ENCODE assay signal across 9 cellular contexts in genomic region chr9:137621131-137621757, GRCh38. TPM values are rescaled to one million over a fixed set of nuclear protein-coding genes. Genes with fewer than 3 reads are reported as not detected.
A peak's percentile ranks its signal among the peaks of the same experiment; 100 is the strongest.
DNase-seq lines count a peak whose midpoint lies in the region; ATAC-seq, FAIRE-seq and TF ChIP-seq lines count a peak whose summit lies in the region.
"Had no signal": no experiment of that assay in that cellular context is flagged by ENCODE, and none has a peak within 500 bp of the region (broad histone marks: within the 10 kb centered on the region; RNA-seq: fewer than 3 reads in every experiment).

No MANE protein-coding gene starts in this region.

- in situ Hi-C loops in HAP-1 (cut with MboI; ENCODE audit: low sequenced_read_pairs): no loop called here

- peak in 1 of 2 experiments; percentile 51 for DNase-seq in A549 (ENCODE audit: low read depth in 1 of 2, low spot score in 1 of 2)
- DNase-seq in GM10248 (ENCODE audit: extremely low spot score): no peak
- DNase-seq in T-helper 2 cell treated with Interferon-gamma antibody and Interleukin-4, amounts not matched to agents 5 μg/mL and 100 μg/mL, for 36 hours (ENCODE audit: low spot score): no peak
- no peak for DNase-seq in fibroblast of the aortic adventitia (ENCODE audit: low read depth)
- DNase-seq in HuH-7.5 (ENCODE audit: low spot score): no peak
- DNase-seq in HAP-1 (ENCODE audit: low spot score in 2 of 2): no peak
- no peak for DNase-seq in AG20443 (ENCODE audit: low spot score)
- no peak for DNase-seq in left ventricle myocardium superior

- no peak for TF ChIP-seq RAD21 in A549 (conservative IDR thresholded peaks at IDR 0.05 in 1 of 2, IDR thresholded peaks at IDR 0.05 in 1 of 2)

- ATAC-seq in A549 (peak in 1 of 2 experiments; percentile 44; a peak in 3 of 6 replicates), left ventricle myocardium superior (no peak)

- CTCF ChIA-PET in A549 (lab: Yijun Ruan, JAX): interaction anchor here (0.8 to 2.0 kb wide), 5 partner anchors 10 to 43 kb away, joined by 3 to 5 read pairs (median 3); no protein-coding TSS in a partner anchor
- CTCF ChIA-PET in GM10248 (lab: Yijun Ruan, JAX): interaction anchor here (1.2 kb wide), 3 partner anchors 10 to 44 kb away, joined by 3 to 5 read pairs (median 3); no protein-coding TSS in a partner anchor

- H3K9me3 ChIP-seq in A549 (no peaks in the 10 kb centered on the region), HAP-1 (no peaks in the 10 kb centered on the region)

- FAIRE-seq in A549 (lab: Jason Lieb, UNC): no peak
- FAIRE-seq: bronchial epithelial cell had no signal

- no peaks in the 10 kb centered on the region for H3K27me3 ChIP-seq in HAP-1 (ENCODE audit: low read depth)

- TF ChIP-seq EP300 in A549 (IDR thresholded peaks at IDR 0.05): no peak

- TF ChIP-seq CTCF in A549 (IDR thresholded peaks at IDR 0.05) (no peak), GM10248 (IDR thresholded peaks at IDR 0.05; ENCODE audit: control extremely low read depth, extremely low read depth, low read depth, missing control alignments) (peak; percentile 12), fibroblast of the aortic adventitia (IDR thresholded peaks at IDR 0.05; ENCODE audit: insufficient read depth, low read length) (peak; percentile 56)

- no peak overlapping the region for H3K27ac Mint-ChIP-seq in T-helper 2 cell treated with Interferon-gamma antibody and Interleukin-4, amounts not matched to agents 5 μg/mL and 100 μg/mL, for 36 hours

- H3K27me3 Mint-ChIP-seq in T-helper 2 cell treated with Interferon-gamma antibody and Interleukin-4, amounts not matched to agents 5 μg/mL and 100 μg/mL, for 36 hours (ENCODE audit: low read depth): no peaks in the 10 kb centered on the region

- H3K4me2 ChIP-seq in A549: peak overlapping the region; percentile 89; the same call in 2 of the 3 replicates

- 52% methylated on average over 6 of the region's 6 CpGs for WGBS in A549 (ENCODE audit: missing lambda C conversion rate)

- H3K27ac ChIP-seq in A549: no peak overlapping the region

- peaks cover 35% of the 10 kb centered on the region for H3K4me1 Mint-ChIP-seq in T-helper 2 cell treated with Interferon-gamma antibody and Interleukin-4, amounts not matched to agents 5 μg/mL and 100 μg/mL, for 36 hours (ENCODE audit: low read depth)

- no peak for TF ChIP-seq POLR2A in A549 (IDR thresholded peaks at IDR 0.05; ENCODE audit: low read length)

- peak overlapping the region; percentile 14 for H3K4me3 Mint-ChIP-seq in T-helper 2 cell treated with Interferon-gamma antibody and Interleukin-4, amounts not matched to agents 5 μg/mL and 100 μg/mL, for 36 hours

- intact Hi-C loops in left ventricle myocardium superior (cut with micrococcal nuclease): no loop called here

- peaks cover 25% of the 10 kb centered on the region for H3K36me3 ChIP-seq in HAP-1 (replicated peaks)

- H3K36me3 Mint-ChIP-seq in T-helper 2 cell treated with Interferon-gamma antibody and Interleukin-4, amounts not matched to agents 5 μg/mL and 100 μg/mL, for 36 hours (ENCODE audit: low read depth): peaks cover 20% of the 10 kb centered on the region

- no peaks in the 10 kb centered on the region for H3K9me3 Mint-ChIP-seq in T-helper 2 cell treated with Interferon-gamma antibody and Interleukin-4, amounts not matched to agents 5 μg/mL and 100 μg/mL, for 36 hours

- H3K4me3 ChIP-seq in A549 (no peak overlapping the region), fibroblast of the aortic adventitia (ENCODE audit: low read depth, low read length) (no peak overlapping the region), HAP-1 (no peak overlapping the region)

- H3K4me1 ChIP-seq in A549: peaks cover 32% of the 10 kb centered on the region
- peaks cover 26% of the 10 kb centered on the region for H3K4me1 ChIP-seq in HAP-1

- POLR2A ChIA-PET in A549 (lab: Yijun Ruan, JAX): no interaction called here
- POLR2A ChIA-PET in GM10248 (lab: Yijun Ruan, JAX): no interaction called here

TF ChIP-seq in A549, 52 proteins besides CTCF, POLR2A, EP300 and RAD21:
- TF ChIP-seq HOXA7 (CRISPR knock-in tag; IDR thresholded peaks at IDR 0.05) (no peak), GATA3 (IDR thresholded peaks at IDR 0.05; ENCODE audit: borderline replicate concordance) (no peak), HOXB5 (CRISPR knock-in tag; IDR thresholded peaks at IDR 0.05) (no peak), NR3C1 (IDR thresholded peaks at IDR 0.05) (no peak), FOXS1 (CRISPR knock-in tag; IDR thresholded peaks at IDR 0.05) (no peak), KDM1A (IDR thresholded peaks at IDR 0.05; ENCODE audit: low read depth) (no peak), TP53 (CRISPR knock-in tag; IDR thresholded peaks at IDR 0.05) (no peak), MYC (IDR thresholded peaks at IDR 0.05; ENCODE audit: borderline replicate concordance, low read length) (no peak), CBX2 (IDR thresholded peaks at IDR 0.05; ENCODE audit: borderline replicate concordance, low read depth) (no peak), ZC3H11A (IDR thresholded peaks at IDR 0.05) (no peak), ZNF302 (CRISPR knock-in tag; IDR thresholded peaks at IDR 0.05) (no peak)
- TF ChIP-seq, protein P1, sequence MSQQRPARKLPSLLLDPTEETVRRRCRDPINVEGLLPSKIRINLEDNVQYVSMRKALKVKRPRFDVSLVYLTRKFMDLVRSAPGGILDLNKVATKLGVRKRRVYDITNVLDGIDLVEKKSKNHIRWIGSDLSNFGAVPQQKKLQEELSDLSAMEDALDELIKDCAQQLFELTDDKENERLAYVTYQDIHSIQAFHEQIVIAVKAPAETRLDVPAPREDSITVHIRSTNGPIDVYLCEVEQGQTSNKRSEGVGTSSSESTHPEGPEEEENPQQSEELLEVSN (IDR thresholded peaks at IDR 0.05; ENCODE audit: borderline replicate concordance, low read depth): no peak
TF ChIP-seq in A549: peak in this region for 0.

RNA-seq across cellular contexts. Expression of gene EHMT1, which starts 2.4 kb away (rescaled TPM):
- polyA plus RNA-seq in A549 (2011; rRNA removed) (33.6 and 41.3 TPM in 2 replicates), A549 (2017; fragmentation: RNase III; extraction: RNeasy Plus Mini Kit Qiagen cat#74134 plus additional on column Dnase treatment) (45.6 to 52.9 TPM (median 48.0 TPM) in 3 replicates)
- 47.5 and 56.3 TPM in 2 replicates for polyA plus RNA-seq in A549 (2012; cell fraction: cytosol; rRNA removed)
- polyA plus RNA-seq in A549 (2012; cell fraction: nucleus; rRNA removed): 181 and 185 TPM in 2 replicates
- 68.5 and 82.6 TPM in 2 replicates for polyA minus RNA-seq in A549 (2011; rRNA and poly(A)+ RNA removed)
- total RNA-seq in fibroblast of the aortic adventitia (ENCODE audit: low replicate concordance) (31.4 and 41.8 TPM in 2 replicates), left ventricle myocardium superior (37.0 TPM)

RNA-seq across cellular contexts. Expression of gene ARRDC1, which starts 15.8 kb away (rescaled TPM):
- polyA plus RNA-seq in A549 (2011; rRNA removed) (20.7 and 23.8 TPM in 2 replicates), A549 (2017; fragmentation: RNase III; extraction: RNeasy Plus Mini Kit Qiagen cat#74134 plus additional on column Dnase treatment) (20.6 to 22.5 TPM (median 22.0 TPM) in 3 replicates)
- 39.7 and 49.8 TPM in 2 replicates for polyA plus RNA-seq in A549 (2012; cell fraction: cytosol; rRNA removed)
- polyA plus RNA-seq in A549 (2012; cell fraction: nucleus; rRNA removed): 268 and 290 TPM in 2 replicates
- polyA minus RNA-seq in A549 (2011; rRNA and poly(A)+ RNA removed): 25.8 and 32.7 TPM in 2 replicates
- total RNA-seq in fibroblast of the aortic adventitia (ENCODE audit: low replicate concordance) (1.8 and 15.0 TPM in 2 replicates), left ventricle myocardium superior (17.3 TPM)

RNA-seq across cellular contexts. Expression of gene ZMYND19, which starts 30.9 kb away (rescaled TPM):
- polyA plus RNA-seq in A549 (2011; rRNA removed): 16.0 and 19.6 TPM in 2 replicates
- polyA plus RNA-seq in A549 (2012; cell fraction: cytosol; rRNA removed): 42.7 and 47.2 TPM in 2 replicates
- 66.6 and 82.2 TPM in 2 replicates for polyA plus RNA-seq in A549 (2012; cell fraction: nucleus; rRNA removed)
- 35.7 to 38.7 TPM (median 37.5 TPM) in 3 replicates for polyA plus RNA-seq in A549 (2017; fragmentation: RNase III; extraction: RNeasy Plus Mini Kit Qiagen cat#74134 plus additional on column Dnase treatment)
- 14.8 and 16.1 TPM in 2 replicates for polyA minus RNA-seq in A549 (2011; rRNA and poly(A)+ RNA removed)
- total RNA-seq in fibroblast of the aortic adventitia (ENCODE audit: low replicate concordance): 5.1 and 15.5 TPM in 2 replicates
- 11.6 TPM for total RNA-seq in left ventricle myocardium superior

RNA-seq across cellular contexts. Expression of gene DPH7, which starts 42.5 kb away (rescaled TPM):
- polyA plus RNA-seq in A549 (2011; rRNA removed) (26.7 and 28.2 TPM in 2 replicates), A549 (2017; fragmentation: RNase III; extraction: RNeasy Plus Mini Kit Qiagen cat#74134 plus additional on column Dnase treatment) (28.8 to 35.2 TPM (median 33.4 TPM) in 3 replicates)
- polyA plus RNA-seq in A549 (2012; cell fraction: cytosol; rRNA removed): 43.3 and 46.0 TPM in 2 replicates
- 131 and 139 TPM in 2 replicates for polyA plus RNA-seq in A549 (2012; cell fraction: nucleus; rRNA removed)
- polyA minus RNA-seq in A549 (2011; rRNA and poly(A)+ RNA removed): 18.9 and 20.0 TPM in 2 replicates
- total RNA-seq in fibroblast of the aortic adventitia (ENCODE audit: low replicate concordance) (16.1 and 20.2 TPM in 2 replicates), left ventricle myocardium superior (21.8 TPM)
